ENCODE assay signal across 1 cellular context in the genomic region with DNA sequence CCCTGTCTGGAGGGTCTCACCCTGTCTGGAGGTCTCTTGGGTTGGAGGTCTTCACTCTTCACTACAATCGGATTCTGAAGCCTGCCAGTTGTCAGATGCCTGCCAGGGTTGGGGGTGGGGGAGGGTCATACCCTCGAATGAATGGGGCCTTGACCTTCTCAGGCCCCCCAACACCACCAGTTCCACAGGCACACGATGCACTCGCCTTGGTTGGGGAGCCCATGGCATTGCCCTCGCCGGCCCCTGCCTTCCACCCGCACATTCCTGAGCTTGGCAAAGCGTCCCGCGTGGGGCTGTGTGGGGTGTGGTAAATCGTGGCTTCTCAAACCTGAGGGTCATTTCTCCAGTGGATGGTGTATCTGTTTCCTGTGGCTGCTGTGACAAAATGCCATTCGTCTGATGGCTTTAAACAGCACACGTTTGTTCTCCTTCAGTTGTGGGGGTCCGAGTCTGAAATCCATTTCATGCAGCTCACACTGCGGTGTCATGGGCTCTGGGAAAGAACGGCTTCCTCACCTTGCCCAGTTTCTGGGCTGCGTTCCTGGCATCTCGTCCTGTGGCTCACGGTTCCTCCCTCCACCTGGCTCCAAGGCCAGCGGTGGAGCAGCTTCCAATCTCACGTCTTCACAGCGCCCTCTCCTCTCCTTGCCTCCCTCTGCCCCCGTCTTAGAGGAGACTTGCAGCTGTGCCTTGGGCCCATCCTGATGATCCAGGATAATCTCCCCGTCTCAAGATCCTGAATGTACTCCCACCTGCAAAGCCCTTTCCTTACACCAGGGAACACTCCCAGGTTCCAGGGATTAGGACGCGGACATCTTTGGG.
TF ChIP-seq lines count a peak whose summit lies in the region.

No MANE protein-coding gene starts in this region.

TF ChIP-seq in WTC11, 78 proteins besides CTCF, POLR2A, EP300 and RAD21 (continued from another document):
- TF ChIP-seq PRDM15 (CRISPR knock-in tag; IDR thresholded peaks at IDR 0.05) (no peak), IRF2 (CRISPR knock-in tag; IDR thresholded peaks at IDR 0.05; ENCODE audit: borderline replicate concordance, low read depth) (no peak), MYBL2 (CRISPR knock-in tag; IDR thresholded peaks at IDR 0.05) (no peak)
TF ChIP-seq in WTC11: peak in this region for 0.
